In the genomic region with DNA sequence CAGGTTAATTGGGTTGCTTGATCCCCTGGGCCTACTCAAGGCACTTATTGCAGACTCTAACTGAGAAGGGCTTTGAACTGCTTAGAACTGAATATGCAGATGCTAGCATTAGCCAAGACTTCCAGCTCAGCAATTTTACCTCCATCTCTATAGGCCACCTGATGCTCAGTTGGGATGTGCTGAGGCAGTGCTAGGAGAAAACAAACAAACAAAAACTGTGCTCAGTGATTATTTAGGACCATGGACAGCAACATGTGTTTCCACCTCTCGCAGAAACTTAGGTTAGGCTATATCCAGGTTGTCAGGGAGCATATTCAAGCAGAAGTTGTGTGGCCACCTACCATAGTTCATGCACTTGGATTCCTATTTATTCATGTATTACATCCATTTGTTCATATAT, we compare ENCODE assay signal across 16 cellular contexts.
A peak's percentile ranks its signal among the peaks of the same experiment; 100 is the strongest.
DNase-seq lines count a peak whose midpoint lies in the region; ATAC-seq and TF ChIP-seq lines count a peak whose summit lies in the region.
"Had no signal": no experiment of that assay in that cellular context is flagged by ENCODE, and none has a peak within 500 bp of the region (broad histone marks: within the 10 kb centered on the region; RNA-seq: fewer than 3 reads in every experiment).

No MANE protein-coding gene starts in this region.

- H3K27me3 ChIP-seq in testis, result no peaks in the 10 kb centered on the region
- H3K27me3 ChIP-seq: BLaER1 treated with 17β-estradiol and CSF1 and Interleukin-3, amounts not matched to agents 10 nM and 100 nM had no signal

- in situ Hi-C loops in GM13977 (cut with MboI; ENCODE audit: low pct_unique_long_range_greater_than_20kb, low sequenced_read_pairs, unreplicated experiment), result no loop called here

- TF ChIP-seq CTCF in GM13977 (IDR thresholded peaks at IDR 0.05; ENCODE audit: extremely low read depth, insufficient read depth, missing control alignments), result no peak
- no peak for TF ChIP-seq CTCF in WTC11 (IDR thresholded peaks at IDR 0.05)
- no peak for TF ChIP-seq CTCF in testis (IDR thresholded peaks at IDR 0.05)

- no peak overlapping the region for H3K27ac ChIP-seq in testis
- H3K27ac ChIP-seq: BLaER1 treated with 17β-estradiol and CSF1 and Interleukin-3, amounts not matched to agents 10 nM and 100 nM; PC-9; thoracic aorta had no signal

- no peaks in the 10 kb centered on the region for H3K9me3 Mint-ChIP-seq in WTC11
- no peaks in the 10 kb centered on the region for H3K9me3 Mint-ChIP-seq in activated CD4-positive, alpha-beta memory T cell treated with anti-CD3 and anti-CD28 coated beads, Interleukin-2, amount 10 ng/mL, durations not matched to agents 7 days and 5 days

- WGBS in testis, 2 donors, result 10 to 15% methylated on average over 1 of the region's 1 CpG

- H3K27me3 Mint-ChIP-seq in WTC11 (ENCODE audit: low read depth), result peaks cover 28% of the 10 kb centered on the region
- H3K27me3 Mint-ChIP-seq in activated CD4-positive, alpha-beta memory T cell treated with anti-CD3 and anti-CD28 coated beads, Interleukin-2, amount 10 ng/mL, durations not matched to agents 7 days and 5 days, result no peaks in the 10 kb centered on the region

- ATAC-seq in WTC11, result peak; percentile 70
- ATAC-seq: activated naive CD4-positive, alpha-beta T cell treated with anti-CD3 and anti-CD28 coated beads, Interleukin-2, amount 50 U/mL, for 72 hours; mucosa of descending colon had no signal

- no peaks in the 10 kb centered on the region for H3K9me3 ChIP-seq in testis
- H3K9me3 ChIP-seq: BLaER1 treated with 17β-estradiol and CSF1 and Interleukin-3, amounts not matched to agents 10 nM and 100 nM; mucosa of descending colon; thoracic aorta had no signal

- CTCF ChIA-PET in WTC11 (lab: Charles Lee), result interaction anchor here (2.0 kb wide), 1 partner anchor 11 kb away, joined by 7 read pairs; no protein-coding TSS in a partner anchor
- CTCF ChIA-PET in activated CD4-positive, alpha-beta memory T cell treated with anti-CD3 and anti-CD28 coated beads, Interleukin-2, amount 10 ng/mL, durations not matched to agents 7 days and 5 days (lab: Charles Lee), result no interaction called here

- H3K36me3 Mint-ChIP-seq in WTC11, result no peaks in the 10 kb centered on the region
- H3K36me3 Mint-ChIP-seq in activated CD4-positive, alpha-beta memory T cell treated with anti-CD3 and anti-CD28 coated beads, Interleukin-2, amount 10 ng/mL, durations not matched to agents 7 days and 5 days (ENCODE audit: low read depth), result no peaks in the 10 kb centered on the region

- no peak overlapping the region for H3K4me3 Mint-ChIP-seq in WTC11
- no peak overlapping the region for H3K4me3 Mint-ChIP-seq in activated CD4-positive, alpha-beta memory T cell treated with anti-CD3 and anti-CD28 coated beads, Interleukin-2, amount 10 ng/mL, durations not matched to agents 7 days and 5 days

- peaks cover 9% of the 10 kb centered on the region; the same call in 1 of the 2 replicates for H3K4me1 Mint-ChIP-seq in WTC11
- H3K4me1 Mint-ChIP-seq in activated CD4-positive, alpha-beta memory T cell treated with anti-CD3 and anti-CD28 coated beads, Interleukin-2, amount 10 ng/mL, durations not matched to agents 7 days and 5 days, result no peaks in the 10 kb centered on the region

- H3K27ac Mint-ChIP-seq in WTC11, result no peak overlapping the region
- H3K27ac Mint-ChIP-seq in activated CD4-positive, alpha-beta memory T cell treated with anti-CD3 and anti-CD28 coated beads, Interleukin-2, amount 10 ng/mL, durations not matched to agents 7 days and 5 days, result no peak overlapping the region
- H3K27ac Mint-ChIP-seq: activated naive CD4-positive, alpha-beta T cell treated with anti-CD3 and anti-CD28 coated beads, Interleukin-2, amount 50 U/mL, for 72 hours; progenitor cell of endocrine pancreas had no signal

- TF ChIP-seq POLR2A in testis (IDR thresholded peaks at IDR 0.05), result no peak

- no peak overlapping the region for H3K4me3 ChIP-seq in testis
- H3K4me3 ChIP-seq: BLaER1 treated with 17β-estradiol and CSF1 and Interleukin-3, amounts not matched to agents 10 nM and 100 nM; mucosa of descending colon; PC-9; thoracic aorta had no signal

- intact Hi-C loops in testis (cut with DNase I; ENCODE audit: low total_unique reads), result no loop called here

- H3K4me1 ChIP-seq in testis, result no peaks in the 10 kb centered on the region
- H3K4me1 ChIP-seq: BLaER1 treated with 17β-estradiol and CSF1 and Interleukin-3, amounts not matched to agents 10 nM and 100 nM had no signal

- DNase-seq in GM13977 (ENCODE audit: low spot score) (peak; percentile 3), NAMALWA (ENCODE audit: low spot score) (peak; percentile 10), WTC11 (ENCODE audit: low spot score) (no peak), iris pigment epithelial cell (ENCODE audit: low read depth) (peak; percentile 3), testis (no peak), globus pallidus (ENCODE audit: low spot score) (no peak), DMS53 treated with DMSO at 0.1 percent for 48 hours (lab: John Stamatoyannopoulos, UW; ENCODE audit: unreplicated experiment) (no peak)
- no peak for DNase-seq in activated CD4-positive, alpha-beta memory T cell treated with anti-CD3 and anti-CD28 coated beads, Interleukin-2, amount 10 ng/mL, durations not matched to agents 7 days and 5 days
- DNase-seq: cerebellar nuclear complex, mucosa of descending colon, NCI-H2081, PC-9 had no signal

- POLR2A ChIA-PET in WTC11 (lab: Charles Lee), result no interaction called here
- POLR2A ChIA-PET in activated CD4-positive, alpha-beta memory T cell treated with anti-CD3 and anti-CD28 coated beads, Interleukin-2, amount 10 ng/mL, durations not matched to agents 7 days and 5 days (lab: Charles Lee), result no interaction called here

- no peaks in the 10 kb centered on the region for H3K36me3 ChIP-seq in testis (ENCODE audit: low read depth, missing control alignments)
- H3K36me3 ChIP-seq: BLaER1 treated with 17β-estradiol and CSF1 and Interleukin-3, amounts not matched to agents 10 nM and 100 nM; thoracic aorta had no signal

TF ChIP-seq in WTC11, 78 proteins besides CTCF, POLR2A, EP300 and RAD21 (continues in another document):
- TF ChIP-seq CREB1 (CRISPR knock-in tag; IDR thresholded peaks at IDR 0.05) (no peak), IRF2 (CRISPR knock-in tag; IDR thresholded peaks at IDR 0.05; ENCODE audit: borderline replicate concordance, low read depth) (no peak), ZNF232 (CRISPR knock-in tag; IDR thresholded peaks at IDR 0.05) (no peak), KAT7 (CRISPR knock-in tag; IDR thresholded peaks at IDR 0.05; ENCODE audit: borderline replicate concordance) (no peak), TEAD4 (CRISPR knock-in tag; IDR thresholded peaks at IDR 0.05) (0 out of 2 replicates have a peak, but pooled peaks have one; percentile 23), NFE2L1 (CRISPR knock-in tag; IDR thresholded peaks at IDR 0.05) (no peak), FOXP1 (CRISPR knock-in tag; IDR thresholded peaks at IDR 0.05; ENCODE audit: borderline replicate concordance) (no peak), NR2C2 (CRISPR knock-in tag; IDR thresholded peaks at IDR 0.05) (no peak), RELA (CRISPR knock-in tag; IDR thresholded peaks at IDR 0.05; ENCODE audit: borderline replicate concordance) (no peak), ATF1 (CRISPR knock-in tag; IDR thresholded peaks at IDR 0.05) (no peak), ESRRA (CRISPR knock-in tag; IDR thresholded peaks at IDR 0.05; ENCODE audit: borderline replicate concordance) (no peak)
- TF ChIP-seq, protein P1, sequence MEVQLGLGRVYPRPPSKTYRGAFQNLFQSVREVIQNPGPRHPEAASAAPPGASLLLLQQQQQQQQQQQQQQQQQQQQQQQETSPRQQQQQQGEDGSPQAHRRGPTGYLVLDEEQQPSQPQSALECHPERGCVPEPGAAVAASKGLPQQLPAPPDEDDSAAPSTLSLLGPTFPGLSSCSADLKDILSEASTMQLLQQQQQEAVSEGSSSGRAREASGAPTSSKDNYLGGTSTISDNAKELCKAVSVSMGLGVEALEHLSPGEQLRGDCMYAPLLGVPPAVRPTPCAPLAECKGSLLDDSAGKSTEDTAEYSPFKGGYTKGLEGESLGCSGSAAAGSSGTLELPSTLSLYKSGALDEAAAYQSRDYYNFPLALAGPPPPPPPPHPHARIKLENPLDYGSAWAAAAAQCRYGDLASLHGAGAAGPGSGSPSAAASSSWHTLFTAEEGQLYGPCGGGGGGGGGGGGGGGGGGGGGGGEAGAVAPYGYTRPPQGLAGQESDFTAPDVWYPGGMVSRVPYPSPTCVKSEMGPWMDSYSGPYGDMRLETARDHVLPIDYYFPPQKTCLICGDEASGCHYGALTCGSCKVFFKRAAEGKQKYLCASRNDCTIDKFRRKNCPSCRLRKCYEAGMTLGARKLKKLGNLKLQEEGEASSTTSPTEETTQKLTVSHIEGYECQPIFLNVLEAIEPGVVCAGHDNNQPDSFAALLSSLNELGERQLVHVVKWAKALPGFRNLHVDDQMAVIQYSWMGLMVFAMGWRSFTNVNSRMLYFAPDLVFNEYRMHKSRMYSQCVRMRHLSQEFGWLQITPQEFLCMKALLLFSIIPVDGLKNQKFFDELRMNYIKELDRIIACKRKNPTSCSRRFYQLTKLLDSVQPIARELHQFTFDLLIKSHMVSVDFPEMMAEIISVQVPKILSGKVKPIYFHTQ (CRISPR knock-in tag; IDR thresholded peaks at IDR 0.05), result no peak

Comparison
In these comparisons a context has a peak if more than half of its experiments do, and no peak if none do; other contexts are left out.
1. DNase-seq: peak in GM13977 (single experiment), NAMALWA (single experiment) and iris pigment epithelial cell (single experiment); none in WTC11 (single experiment), activated CD4-positive, alpha-beta memory T cell treated with anti-CD3 and anti-CD28 coated beads, Interleukin-2, amount 10 ng/mL, durations not matched to agents 7 days and 5 days (single experiment), testis (single experiment), globus pallidus (single experiment) and DMS53 treated with DMSO at 0.1 percent for 48 hours (single experiment).